ENCODE assay signal across 8 cellular contexts in the genomic region with DNA sequence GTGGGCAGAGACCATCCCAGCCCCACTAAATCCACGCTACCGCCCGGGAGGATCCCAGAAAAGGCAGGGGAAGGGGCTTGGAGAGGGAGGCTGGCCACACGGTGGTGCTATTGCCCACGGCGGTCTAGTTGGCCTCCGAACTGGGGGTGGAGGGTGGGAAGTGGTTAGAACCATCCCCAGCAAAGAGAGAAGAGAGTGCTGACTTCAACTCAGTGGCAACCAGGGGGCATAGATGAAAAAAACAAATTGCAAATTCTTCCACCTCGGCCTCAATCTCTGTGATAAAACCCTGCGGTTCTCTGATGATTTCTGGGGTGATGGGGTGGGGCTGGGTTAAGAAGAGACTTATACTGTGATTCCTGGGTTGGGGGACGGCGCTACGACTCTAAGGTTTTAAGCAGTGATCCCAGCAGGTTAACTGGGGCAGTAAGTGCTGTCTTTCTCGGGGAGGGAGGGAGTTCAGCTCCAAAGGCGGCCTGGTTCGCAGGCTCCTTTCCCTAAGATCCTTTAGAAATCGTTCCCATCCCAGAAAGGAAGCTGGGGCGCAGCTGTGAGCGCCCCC.
DNase-seq lines count a peak whose midpoint lies in the region; ATAC-seq and TF ChIP-seq lines count a peak whose summit lies in the region.

No MANE protein-coding gene starts in this region.

- CTCF ChIA-PET in CD8-positive, alpha-beta memory T cell (lab: Charles Lee), result interaction anchor here (0.6 to 5.2 kb wide), 30 partner anchors 10 to 1147 kb away, joined by 3 to 42 read pairs (median 4); a partner anchor contains a TSS

- POLR2A ChIA-PET in CD8-positive, alpha-beta memory T cell (lab: Charles Lee), result interaction anchor here (0.5 to 1.9 kb wide), 11 partner anchors 17 to 1147 kb away, joined by 3 to 21 read pairs (median 4); a partner anchor contains a TSS

- peak overlapping the region; percentile 81 to 91 (median 86) for H3K4me3 Mint-ChIP-seq in CD8-positive, alpha-beta memory T cell

- H3K36me3 ChIP-seq in CD8-positive, alpha-beta memory T cell (ENCODE audit: insufficient read depth, low read length), result no peaks in the 10 kb centered on the region
- H3K36me3 ChIP-seq in ascending aorta (no peaks in the 10 kb centered on the region), prostate gland (no peaks in the 10 kb centered on the region), upper lobe of left lung (no peaks in the 10 kb centered on the region)

- TF ChIP-seq CTCF in ascending aorta (IDR thresholded peaks at IDR 0.05) (peak; percentile 89 to 91 (median 90)), prostate gland (IDR thresholded peaks at IDR 0.05) (peak; percentile 80 to 85 (median 84)), upper lobe of left lung (IDR thresholded peaks at IDR 0.05) (peak; percentile 81 to 92 (median 86))

- peaks cover 0 to 1% of the 10 kb centered on the region in 2 donors for H3K27me3 Mint-ChIP-seq in CD8-positive, alpha-beta memory T cell

- H3K27ac Mint-ChIP-seq in CD8-positive, alpha-beta memory T cell, result peak overlapping the region; percentile 49 to 97 (median 92)

- peak; percentile 73 to 90 (median 80) for DNase-seq in CD8-positive, alpha-beta memory T cell
- DNase-seq in NCI-H1694 (lab: John Stamatoyannopoulos, UW) (peak; percentile 71), T-helper 9 cell (peak; percentile 76), ascending aorta (ENCODE audit: low spot score in 2 of 2) (peak; percentile 37 to 92), right cardiac atrium (peak; percentile 89 to 96 (median 95)), prostate gland (ENCODE audit: low spot score) (peak; percentile 67), upper lobe of left lung (peak; percentile 76 to 84)

- H3K4me1 ChIP-seq in CD8-positive, alpha-beta memory T cell (ENCODE audit: insufficient read depth, low read length), result peaks cover 5% of the 10 kb centered on the region
- H3K4me1 ChIP-seq in ascending aorta (peaks cover 6 to 13% of the 10 kb centered on the region in 2 donors), right cardiac atrium (ENCODE audit: control insufficient read depth, insufficient read depth, low read length) (no peaks in the 10 kb centered on the region), prostate gland (replicated peaks) (no peaks in the 10 kb centered on the region), upper lobe of left lung (peaks cover 8 to 20% (median 17%) of the 10 kb centered on the region in 4 donors)

- peaks cover 17 to 28% (median 23%) of the 10 kb centered on the region in 3 donors for H3K4me1 Mint-ChIP-seq in CD8-positive, alpha-beta memory T cell

- ATAC-seq in GM21786 (IDR thresholded peaks at IDR 0.05; ENCODE audit: unreplicated experiment), result peak; percentile 42
- peak; percentile 86 to 88 for ATAC-seq in right cardiac atrium
- ATAC-seq in upper lobe of left lung (ENCODE audit: low FRiP score in 2 of 2), result peak; percentile 88

- no peaks in the 10 kb centered on the region for H3K9me3 ChIP-seq in CD8-positive, alpha-beta memory T cell (ENCODE audit: low read length)
- no peaks in the 10 kb centered on the region for H3K9me3 ChIP-seq in ascending aorta
- H3K9me3 ChIP-seq in right cardiac atrium (ENCODE audit: control insufficient read depth, low read length), result no peaks in the 10 kb centered on the region
- no peaks in the 10 kb centered on the region for H3K9me3 ChIP-seq in prostate gland
- no peaks in the 10 kb centered on the region for H3K9me3 ChIP-seq in upper lobe of left lung

- H3K27ac ChIP-seq in CD8-positive, alpha-beta memory T cell (ENCODE audit: low read depth, low read length), result no peak overlapping the region
- peak overlapping the region; percentile 98 for H3K27ac ChIP-seq in ascending aorta
- peak overlapping the region; percentile 86 for H3K27ac ChIP-seq in right cardiac atrium (ENCODE audit: low read length)
- H3K27ac ChIP-seq in prostate gland, result peak overlapping the region; percentile 83 to 84
- H3K27ac ChIP-seq in upper lobe of left lung, result peak overlapping the region; percentile 77 to 97 (median 90)

- no peaks in the 10 kb centered on the region for H3K27me3 ChIP-seq in CD8-positive, alpha-beta memory T cell (ENCODE audit: insufficient read depth, low read length, poor library complexity, severe bottlenecking)
- H3K27me3 ChIP-seq in ascending aorta, result no peaks in the 10 kb centered on the region
- no peaks in the 10 kb centered on the region for H3K27me3 ChIP-seq in right cardiac atrium (ENCODE audit: control insufficient read depth, insufficient read depth)
- no peaks in the 10 kb centered on the region for H3K27me3 ChIP-seq in prostate gland (replicated peaks; ENCODE audit: insufficient read depth)
- H3K27me3 ChIP-seq in upper lobe of left lung, result no peaks in the 10 kb centered on the region

- WGBS in right cardiac atrium, result under 1% methylated on average over 18 of the region's 18 CpGs
- WGBS in prostate gland, result 9% methylated on average over 18 of the region's 18 CpGs
- 1 to 3% methylated on average over 10 to 18 of the region's 18 CpGs for WGBS in upper lobe of left lung, 2 donors

- TF ChIP-seq POLR2A in prostate gland (IDR thresholded peaks at IDR 0.05), result no peak
- TF ChIP-seq POLR2A in upper lobe of left lung (IDR thresholded peaks at IDR 0.05), result no peak

- H3K4me3 ChIP-seq in CD8-positive, alpha-beta memory T cell (ENCODE audit: low read length), result peak overlapping the region; percentile 77
- H3K4me3 ChIP-seq in ascending aorta (peak overlapping the region; percentile 83 to 95), right cardiac atrium (ENCODE audit: low read length) (peak overlapping the region; percentile 90), prostate gland (peak overlapping the region; percentile 51 to 53), upper lobe of left lung (peak overlapping the region in 3 of 4 donors; percentile 57 to 73 (median 58))

- no peaks in the 10 kb centered on the region for H3K36me3 Mint-ChIP-seq in CD8-positive, alpha-beta memory T cell

- intact Hi-C loops in ascending aorta (cut with DNase I) (loop anchor here (1.0 to 10.0 kb wide), 7 partner anchors 36 to 1023 kb away; a partner anchor contains a TSS), right cardiac atrium (cut with DNase I) (loop anchor here (5.0 to 10.0 kb wide), 6 partner anchors 241 to 701 kb away; a partner anchor contains a TSS), prostate gland (cut with DNase I) (loop anchor here (1.0 to 10.0 kb wide), 7 partner anchors 247 to 1025 kb away; a partner anchor contains a TSS)

- no peak for TF ChIP-seq EP300 in upper lobe of left lung (IDR thresholded peaks at IDR 0.05)

- H3K9me3 Mint-ChIP-seq in CD8-positive, alpha-beta memory T cell, result no peaks in the 10 kb centered on the region
